Comparison of ENCODE assay signal across 8 cellular contexts in the genomic region with DNA sequence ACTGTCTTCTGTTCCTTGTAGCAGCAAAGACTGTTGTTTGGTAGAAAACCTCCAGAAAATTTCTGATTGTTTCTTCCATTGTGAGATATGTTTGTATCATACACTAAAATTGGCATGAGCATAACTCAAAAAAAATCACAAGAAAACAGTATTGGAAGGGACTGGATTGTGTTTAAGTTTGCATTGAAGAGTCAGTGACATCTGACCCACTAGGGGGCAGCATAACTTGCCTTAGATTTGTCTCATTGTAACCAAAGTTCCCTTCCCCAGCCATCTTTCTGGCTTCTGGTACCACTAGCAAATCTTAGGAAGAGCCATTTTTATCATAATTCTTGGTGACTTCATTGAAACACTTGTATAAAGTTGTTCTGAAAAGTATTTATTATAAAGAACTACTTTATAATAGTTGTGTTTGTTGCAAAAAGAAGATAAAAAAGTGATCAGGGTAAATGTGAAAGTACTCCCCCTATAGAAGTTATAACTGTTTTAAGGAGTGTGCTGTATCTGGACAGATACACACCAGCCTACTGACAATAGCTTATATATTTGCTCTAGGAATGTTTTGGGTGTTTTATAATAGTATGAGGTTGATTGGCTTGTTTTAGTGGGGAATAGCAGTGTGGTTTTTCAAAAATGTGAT. TPM values are rescaled to one million over a fixed set of nuclear protein-coding genes. Genes with fewer than 3 reads are reported as not detected.
DNase-seq lines count a peak whose midpoint lies in the region; ATAC-seq and TF ChIP-seq lines count a peak whose summit lies in the region.

No MANE protein-coding gene starts in this region.

- POLR2A ChIA-PET in HEK293T (lab: Yijun Ruan, JAX) (no interaction called here), activated B cell treated with CpG ODN at 0.5 μM for 24 hours (lab: Charles Lee) (no interaction called here)

- DNase-seq in GM04504 (ENCODE audit: low read depth), result peak; percentile 51
- DNase-seq in HEK293T (ENCODE audit: extremely low spot score), result peak; percentile 53
- peak; percentile 52 for DNase-seq in NCI-H2171 treated with DMSO at 0.1 percent for 48 hours (lab: John Stamatoyannopoulos, UW)
- DNase-seq in activated B cell treated with CpG ODN at 0.5 μM for 24 hours, result no peak
- DNase-seq in dorsolateral prefrontal cortex, result peak in 4 of 10 donors; percentile 26 to 73 (median 32)
- peak; percentile 48 for DNase-seq in middle frontal gyrus (ENCODE audit: extremely low spot score, low spot score)
- DNase-seq in thoracic aorta (ENCODE audit: low spot score), result peak; percentile 18

- peak; percentile 47 for TF ChIP-seq CTCF in activated B cell treated with CpG ODN at 0.5 μM for 24 hours (IDR thresholded peaks at IDR 0.05)
- peak; percentile 68 to 94 (median 85) for TF ChIP-seq CTCF in dorsolateral prefrontal cortex (IDR thresholded peaks at IDR 0.05 in 54 of 56, conservative IDR thresholded peaks at IDR 0.05 in 2 of 56; ENCODE audit: low read depth in 1 of 56, partially characterized antibody in 56 of 56)
- TF ChIP-seq CTCF in thoracic aorta (IDR thresholded peaks at IDR 0.05), result peak; percentile 59

- peaks cover 15% of the 10 kb centered on the region for H3K4me1 Mint-ChIP-seq in activated B cell treated with CpG ODN at 0.5 μM for 24 hours
- H3K4me1 Mint-ChIP-seq in stimulated activated memory B cell treated with anti-CD40 and anti-IgM and Interleukin-4, amounts not matched to agents 10 μg/mL and 1 μg/mL and 100 μg/mL, for 72 hours, result peaks cover 5% of the 10 kb centered on the region

- H3K27ac ChIP-seq in dorsolateral prefrontal cortex (peak overlapping the region in 1 of 59 donors; percentile 41), thoracic aorta (no peak overlapping the region)

- no peak overlapping the region for H3K4me3 Mint-ChIP-seq in activated B cell treated with CpG ODN at 0.5 μM for 24 hours
- no peak overlapping the region for H3K4me3 Mint-ChIP-seq in stimulated activated memory B cell treated with anti-CD40 and anti-IgM and Interleukin-4, amounts not matched to agents 10 μg/mL and 1 μg/mL and 100 μg/mL, for 72 hours

- H3K4me3 ChIP-seq in dorsolateral prefrontal cortex (no peak overlapping the region), thoracic aorta (no peak overlapping the region)

- CTCF ChIA-PET in HEK293T (lab: Yijun Ruan, JAX) (no interaction called here), activated B cell treated with CpG ODN at 0.5 μM for 24 hours (lab: Charles Lee) (interaction anchor here (0.8 to 1.1 kb wide), 2 partner anchors 8 to 116 kb away, joined by 3 to 4 read pairs; a partner anchor contains a TSS)

- no peaks in the 10 kb centered on the region for H3K27me3 Mint-ChIP-seq in activated B cell treated with CpG ODN at 0.5 μM for 24 hours
- H3K27me3 Mint-ChIP-seq in stimulated activated memory B cell treated with anti-CD40 and anti-IgM and Interleukin-4, amounts not matched to agents 10 μg/mL and 1 μg/mL and 100 μg/mL, for 72 hours, result no peaks in the 10 kb centered on the region

- H3K36me3 ChIP-seq in thoracic aorta, result peaks cover 56% of the 10 kb centered on the region

- H3K4me1 ChIP-seq in thoracic aorta (ENCODE audit: control insufficient read depth in 1 of 2, low read depth in 2 of 2), result no peaks in the 10 kb centered on the region

- no peaks in the 10 kb centered on the region for H3K9me3 ChIP-seq in thoracic aorta

- no peaks in the 10 kb centered on the region for H3K9me3 Mint-ChIP-seq in activated B cell treated with CpG ODN at 0.5 μM for 24 hours
- H3K9me3 Mint-ChIP-seq in stimulated activated memory B cell treated with anti-CD40 and anti-IgM and Interleukin-4, amounts not matched to agents 10 μg/mL and 1 μg/mL and 100 μg/mL, for 72 hours, result no peaks in the 10 kb centered on the region

- H3K27me3 ChIP-seq in dorsolateral prefrontal cortex (no peaks in the 10 kb centered on the region), thoracic aorta (replicated peaks; ENCODE audit: insufficient read depth) (no peaks in the 10 kb centered on the region)

- peak; percentile 65 for ATAC-seq in activated B cell treated with CpG ODN at 0.5 μM for 24 hours (ENCODE audit: low read depth)
- ATAC-seq in thoracic aorta (ENCODE audit: insufficient number of reproducible peaks, low FRiP score, low read depth), result no peak
- ATAC-seq in stimulated activated memory B cell treated with anti-CD40 and anti-IgM and Interleukin-4, amounts not matched to agents 10 μg/mL and 1 μg/mL and 100 μg/mL, for 72 hours, result no peak

- intact Hi-C loops in activated B cell treated with CpG ODN at 0.5 μM for 24 hours (cut with micrococcal nuclease) (loop anchor here (1.0 kb wide), 3 partner anchors 68 to 946 kb away; a partner anchor contains a TSS), dorsolateral prefrontal cortex (cut with DNase I) (no loop called here)

- no peak overlapping the region for H3K27ac Mint-ChIP-seq in activated B cell treated with CpG ODN at 0.5 μM for 24 hours
- no peak overlapping the region for H3K27ac Mint-ChIP-seq in stimulated activated memory B cell treated with anti-CD40 and anti-IgM and Interleukin-4, amounts not matched to agents 10 μg/mL and 1 μg/mL and 100 μg/mL, for 72 hours

- H3K36me3 Mint-ChIP-seq in activated B cell treated with CpG ODN at 0.5 μM for 24 hours (ENCODE audit: low read depth), result peaks cover 83% of the 10 kb centered on the region
- H3K36me3 Mint-ChIP-seq in stimulated activated memory B cell treated with anti-CD40 and anti-IgM and Interleukin-4, amounts not matched to agents 10 μg/mL and 1 μg/mL and 100 μg/mL, for 72 hours, result peaks cover 64% of the 10 kb centered on the region

TF ChIP-seq in HEK293T, 16 proteins besides CTCF, POLR2A, EP300 and RAD21:
- TF ChIP-seq LEF1 (IDR thresholded peaks at IDR 0.05; ENCODE audit: borderline replicate concordance), result no peak
- TF ChIP-seq, protein P1, sequence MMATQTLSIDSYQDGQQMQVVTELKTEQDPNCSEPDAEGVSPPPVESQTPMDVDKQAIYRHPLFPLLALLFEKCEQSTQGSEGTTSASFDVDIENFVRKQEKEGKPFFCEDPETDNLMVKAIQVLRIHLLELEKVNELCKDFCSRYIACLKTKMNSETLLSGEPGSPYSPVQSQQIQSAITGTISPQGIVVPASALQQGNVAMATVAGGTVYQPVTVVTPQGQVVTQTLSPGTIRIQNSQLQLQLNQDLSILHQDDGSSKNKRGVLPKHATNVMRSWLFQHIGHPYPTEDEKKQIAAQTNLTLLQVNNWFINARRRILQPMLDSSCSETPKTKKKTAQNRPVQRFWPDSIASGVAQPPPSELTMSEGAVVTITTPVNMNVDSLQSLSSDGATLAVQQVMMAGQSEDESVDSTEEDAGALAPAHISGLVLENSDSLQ (IDR thresholded peaks at IDR 0.05), result 0 out of 2 replicates have a peak, but pooled peaks have one; percentile 15
TF ChIP-seq in HEK293T: peak in this region for 1.

RNA-seq across cellular contexts. Expression of a gene that starts 7.7 kb away (rescaled TPM):
- total RNA-seq in activated B cell treated with CpG ODN at 0.5 μM for 24 hours, result 31.4 and 36.2 TPM in 2 replicates
- total RNA-seq in dorsolateral prefrontal cortex, result 10 to 100 TPM; 15.8 to 37.3 (median 25.6) TPM
- total RNA-seq in thoracic aorta, result 10 to 100 TPM in 1 of 2 donors, 1 to 10 TPM in 1; 4.6 to 22.5 TPM

RNA-seq across cellular contexts. Expression of a gene that starts 8.1 kb away (rescaled TPM):
- total RNA-seq in activated B cell treated with CpG ODN at 0.5 μM for 24 hours, result 3.8 and 4.7 TPM in 2 replicates
- total RNA-seq in dorsolateral prefrontal cortex, result 1 to 10 TPM; 1.1 to 5.7 (median 2.8) TPM
- total RNA-seq in thoracic aorta, result under 1 TPM in 1 of 2 donors, not detected in 1; 0.41 TPM

RNA-seq across cellular contexts. Expression of a gene that starts 11.9 kb away (rescaled TPM):
- total RNA-seq in activated B cell treated with CpG ODN at 0.5 μM for 24 hours (0.29 and 0.51 TPM in 2 replicates), dorsolateral prefrontal cortex (1 to 10 TPM in 110 of 120 experiments, under 1 TPM in 10; 0.25 to 4.8 (median 1.9) TPM), thoracic aorta (1 to 10 TPM; 3.0 to 3.1 TPM)

RNA-seq across cellular contexts. Expression of a gene that starts 41.3 kb away (rescaled TPM):
- total RNA-seq in activated B cell treated with CpG ODN at 0.5 μM for 24 hours (5.2 and 5.3 TPM in 2 replicates), dorsolateral prefrontal cortex (10 to 100 TPM; 19.5 to 41.4 (median 28.6) TPM), thoracic aorta (10 to 100 TPM; 35.2 to 37.3 TPM)
